9 cellular contexts compared by ENCODE assay signal in the genomic region with DNA sequence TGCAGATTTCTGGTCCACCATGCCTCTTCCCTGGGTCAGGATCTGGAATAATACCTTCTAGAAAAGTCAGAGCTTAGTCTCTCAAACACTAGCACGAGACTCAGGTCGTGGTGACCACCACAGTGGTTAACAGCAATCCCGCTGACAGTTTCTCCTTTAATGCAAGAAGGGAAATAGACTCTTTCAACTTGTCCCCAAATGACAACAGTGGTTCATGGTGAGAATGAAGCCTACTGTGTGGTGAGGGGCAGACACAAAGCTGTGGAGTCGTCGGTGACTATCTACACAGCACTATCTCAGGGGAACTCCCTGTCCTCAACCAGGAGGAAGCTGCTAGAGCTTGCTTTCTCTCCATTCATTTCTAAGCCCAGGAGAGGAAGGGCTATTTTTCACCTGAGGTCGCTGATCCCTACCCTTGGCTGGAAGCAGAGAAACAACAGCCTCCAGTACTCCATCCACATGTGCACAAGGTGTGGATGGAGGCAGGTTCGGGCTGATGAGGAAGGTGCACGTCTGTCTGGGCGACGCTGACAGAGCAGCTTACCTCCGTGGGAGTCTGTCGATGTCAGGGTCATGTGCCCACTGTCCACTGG.
DNase-seq lines count a peak whose midpoint lies in the region; ATAC-seq, FAIRE-seq and TF ChIP-seq lines count a peak whose summit lies in the region.
"Had no signal": no experiment of that assay in that cellular context is flagged by ENCODE, and none has a peak within 500 bp of the region (broad histone marks: within the 10 kb centered on the region; RNA-seq: fewer than 3 reads in every experiment).

No MANE protein-coding gene starts in this region.

- H3K27me3 Mint-ChIP-seq in activated naive CD8-positive, alpha-beta T cell treated with anti-CD3 and anti-CD28 coated beads, Interleukin-2, amount 10 ng/mL, durations not matched to agents 7 days and 5 days, result no peaks in the 10 kb centered on the region
- H3K27me3 Mint-ChIP-seq in glutamatergic neuron (ENCODE audit: unreplicated experiment), result peaks cover 5% of the 10 kb centered on the region

- POLR2A ChIA-PET in activated naive CD8-positive, alpha-beta T cell treated with anti-CD3 and anti-CD28 coated beads, Interleukin-2, amount 10 ng/mL, durations not matched to agents 7 days and 5 days (lab: Charles Lee), result interaction anchor here (0.6 to 2.1 kb wide), 6 partner anchors 17 to 73 kb away, joined by 3 to 8 read pairs (median 4); no protein-coding TSS in a partner anchor

- TF ChIP-seq CTCF in cardiac muscle cell (IDR thresholded peaks at IDR 0.05; ENCODE audit: low read depth, low read length), result no peak
- TF ChIP-seq CTCF in tibial artery (IDR thresholded peaks at IDR 0.05), result no peak
- TF ChIP-seq CTCF in glutamatergic neuron (IDR thresholded peaks at IDR 0.05; ENCODE audit: partially characterized antibody, unreplicated experiment), result no peak
- TF ChIP-seq CTCF in pancreas (IDR thresholded peaks at IDR 0.05), result no peak

- H3K9me3 Mint-ChIP-seq in activated naive CD8-positive, alpha-beta T cell treated with anti-CD3 and anti-CD28 coated beads, Interleukin-2, amount 10 ng/mL, durations not matched to agents 7 days and 5 days, result no peaks in the 10 kb centered on the region
- H3K9me3 Mint-ChIP-seq in glutamatergic neuron (ENCODE audit: unreplicated experiment), result peaks cover 9% of the 10 kb centered on the region

- H3K27ac ChIP-seq in cardiac muscle cell, result peak overlapping the region; percentile 93
- peak overlapping the region; percentile 78 to 81 for H3K27ac ChIP-seq in tibial artery
- peak overlapping the region in 1 of 4 donors; percentile 15 for H3K27ac ChIP-seq in pancreas
- H3K27ac ChIP-seq: VCaP had no signal

- peaks cover 48% of the 10 kb centered on the region for H3K4me1 Mint-ChIP-seq in activated naive CD8-positive, alpha-beta T cell treated with anti-CD3 and anti-CD28 coated beads, Interleukin-2, amount 10 ng/mL, durations not matched to agents 7 days and 5 days
- peaks cover 84% of the 10 kb centered on the region for H3K4me1 Mint-ChIP-seq in glutamatergic neuron (ENCODE audit: low read depth, unreplicated experiment)

- FAIRE-seq in pancreas (lab: Jason Lieb, UNC), result no peak

- no peaks in the 10 kb centered on the region for H3K27me3 ChIP-seq in cardiac muscle cell
- no peaks in the 10 kb centered on the region for H3K27me3 ChIP-seq in tibial artery
- H3K27me3 ChIP-seq in pancreas, result no peaks in the 10 kb centered on the region

- H3K4me3 ChIP-seq in cardiac muscle cell (no peak overlapping the region), tibial artery (no peak overlapping the region), pancreas (no peak overlapping the region)

- H3K27ac Mint-ChIP-seq in activated naive CD8-positive, alpha-beta T cell treated with anti-CD3 and anti-CD28 coated beads, Interleukin-2, amount 10 ng/mL, durations not matched to agents 7 days and 5 days, result no peak overlapping the region
- H3K27ac Mint-ChIP-seq in glutamatergic neuron (ENCODE audit: unreplicated experiment), result no peak overlapping the region

- peaks cover 31% of the 10 kb centered on the region for H3K36me3 Mint-ChIP-seq in activated naive CD8-positive, alpha-beta T cell treated with anti-CD3 and anti-CD28 coated beads, Interleukin-2, amount 10 ng/mL, durations not matched to agents 7 days and 5 days
- no peaks in the 10 kb centered on the region for H3K36me3 Mint-ChIP-seq in glutamatergic neuron (ENCODE audit: unreplicated experiment)

- H3K4me1 ChIP-seq in cardiac muscle cell (ENCODE audit: low read depth), result peaks cover 76% of the 10 kb centered on the region
- peaks cover 13 to 96% (median 67%) of the 10 kb centered on the region in 4 donors for H3K4me1 ChIP-seq in tibial artery
- H3K4me1 ChIP-seq in pancreas, result peaks cover 19 to 59% (median 33%) of the 10 kb centered on the region in 3 donors

- H3K4me3 Mint-ChIP-seq in activated naive CD8-positive, alpha-beta T cell treated with anti-CD3 and anti-CD28 coated beads, Interleukin-2, amount 10 ng/mL, durations not matched to agents 7 days and 5 days, result peak overlapping the region; percentile 7
- no peak overlapping the region for H3K4me3 Mint-ChIP-seq in glutamatergic neuron (ENCODE audit: unreplicated experiment)

- no peak for ATAC-seq in left cardiac atrium
- peak; percentile 44 for ATAC-seq in HG02973 (IDR thresholded peaks at IDR 0.05; ENCODE audit: unreplicated experiment)
- ATAC-seq in activated naive CD8-positive, alpha-beta T cell treated with anti-CD3 and anti-CD28 coated beads, Interleukin-2, amount 10 ng/mL, durations not matched to agents 7 days and 5 days (ENCODE audit: low read depth), result peak; percentile 96
- ATAC-seq in pancreas, result no peak

- WGBS in pancreas, 2 donors, result 87% methylated on average over 12 of the region's 12 CpGs

- H3K9me3 ChIP-seq in cardiac muscle cell (ENCODE audit: low read depth), result no peaks in the 10 kb centered on the region
- no peaks in the 10 kb centered on the region for H3K9me3 ChIP-seq in tibial artery
- no peaks in the 10 kb centered on the region for H3K9me3 ChIP-seq in pancreas

- no peaks in the 10 kb centered on the region for H3K36me3 ChIP-seq in cardiac muscle cell
- H3K36me3 ChIP-seq in tibial artery, result peaks cover 0 to 1% (median under 1%) of the 10 kb centered on the region in 3 donors
- H3K36me3 ChIP-seq in pancreas, result no peaks in the 10 kb centered on the region

- intact Hi-C loops in left cardiac atrium (cut with DNase I) (loop anchor here in 1 of 2 donors (10.0 kb wide), 1 partner anchor 70 kb away; a partner anchor contains a TSS), tibial artery (cut with DNase I; ENCODE audit: low total_unique reads) (loop anchor here (5.0 kb wide), 1 partner anchor 73 kb away; a partner anchor contains a TSS), pancreas (cut with DNase I) (no loop called here)

- no peak for DNase-seq in cardiac muscle cell (ENCODE audit: low read depth in 1 of 2, low spot score in 1 of 2)
- DNase-seq in left cardiac atrium, result no peak
- DNase-seq in activated naive CD8-positive, alpha-beta T cell treated with anti-CD3 and anti-CD28 coated beads, Interleukin-2, amount 10 ng/mL, durations not matched to agents 7 days and 5 days, result peak; percentile 57
- DNase-seq in tibial artery, result no peak
- DNase-seq in NCI-H69 (lab: John Stamatoyannopoulos, UW), result no peak
- DNase-seq in glutamatergic neuron, result no peak
- no peak for DNase-seq in pancreas

Comparison
In these comparisons a context has a peak if more than half of its experiments do, and no peak if none do; other contexts are left out.
1. ATAC-seq: peak in HG02973 (single experiment) and activated naive CD8-positive, alpha-beta T cell treated with anti-CD3 and anti-CD28 coated beads, Interleukin-2, amount 10 ng/mL, durations not matched to agents 7 days and 5 days (single experiment); none in left cardiac atrium (0 of 2) and pancreas (0 of 4).